ENCODE assay signal across 25 cellular contexts in the genomic region with DNA sequence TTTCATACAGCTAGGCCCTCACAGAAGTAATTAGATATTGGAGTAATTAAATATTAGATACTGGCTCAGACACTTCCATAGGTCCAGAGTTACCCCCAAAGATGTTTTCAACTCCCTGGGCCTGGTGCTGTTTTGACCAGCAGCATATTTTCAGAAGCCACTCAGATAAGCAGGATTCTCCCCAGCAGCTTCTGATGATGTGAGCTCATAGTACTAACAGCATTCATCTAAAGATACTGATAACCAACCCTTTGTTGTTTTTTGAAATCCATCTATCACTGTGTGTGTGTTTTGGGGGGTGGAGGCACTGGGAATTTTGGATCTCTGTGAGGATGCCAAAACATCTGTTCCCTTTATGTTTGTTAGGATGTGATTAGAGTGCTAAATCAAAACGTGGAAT. TPM values are rescaled to one million over a fixed set of nuclear protein-coding genes. Genes with fewer than 3 reads are reported as not detected.
"Had no signal": no experiment of that assay in that cellular context is flagged by ENCODE, and none has a peak within 500 bp of the region (broad histone marks: within the 10 kb centered on the region; RNA-seq: fewer than 3 reads in every experiment).

No MANE protein-coding gene starts in this region.

- H3K27me3 Mint-ChIP-seq: activated naive CD4-positive, alpha-beta T cell treated with anti-CD3 and anti-CD28 coated beads, Interleukin-2, amount 50 U/mL, for 24 hours had no signal

- H3K36me3 ChIP-seq: ascending aorta had no signal

- DNase-seq: activated CD4-positive, alpha-beta T cell treated with anti-CD3 and anti-CD28 coated beads for 48 hours; activated CD4-positive, alpha-beta T cell treated with anti-CD3 and anti-CD28 coated beads, Interleukin-2, amount 50 U/mL, for 4 hours; activated CD4-positive, CD25-positive, alpha-beta regulatory T cell treated with anti-CD3 and anti-CD28 coated beads, Interleukin-2, amount 50 U/mL, for 72 hours; activated CD8-positive, alpha-beta memory T cell treated with anti-CD3 and anti-CD28 coated beads, Interleukin-2, amount 50 U/mL, for 48 hours; activated CD8-positive, alpha-beta T cell treated with anti-CD3 and anti-CD28 coated beads, Interleukin-2, amount 10 ng/mL, durations not matched to agents 7 days and 5 days; activated naive CD4-positive, alpha-beta T cell; activated T-cell treated with anti-CD3 and anti-CD28 coated beads, Interleukin-2, amount 50 U/mL, for 1 hour; amniotic stem cell; caudate nucleus; NCI-H1092; NCI-H1417; NCI-H187; NCI-H2081; NCI-H446; NCI-H524; PC-3; SHP77 treated with DMSO at 0.1 percent for 48 hours; T-helper 9 cell had no signal

- H3K9ac ChIP-seq: KMS-11 had no signal

- H3K27ac ChIP-seq: ascending aorta, KMS-11 had no signal

- H3K27me3 ChIP-seq: ascending aorta had no signal

- H3K4me1 Mint-ChIP-seq: activated naive CD4-positive, alpha-beta T cell treated with anti-CD3 and anti-CD28 coated beads, Interleukin-2, amount 50 U/mL, for 24 hours; WTC11 had no signal

- H3K4me2 ChIP-seq: KMS-11 had no signal

- H3K4me3 ChIP-seq: ascending aorta had no signal

- H3K9me3 ChIP-seq: ascending aorta had no signal

- ATAC-seq: activated CD8-positive, alpha-beta T cell treated with anti-CD3 and anti-CD28 coated beads, Interleukin-2, amount 10 ng/mL, durations not matched to agents 7 days and 5 days; PC-3; WTC11 had no signal

- H3K4me1 ChIP-seq: ascending aorta had no signal

- FAIRE-seq: RCC 7860 had no signal

- H3K4me3 Mint-ChIP-seq: activated CD8-positive, alpha-beta T cell treated with anti-CD3 and anti-CD28 coated beads, Interleukin-2, amount 10 ng/mL, durations not matched to agents 7 days and 5 days; activated naive CD4-positive, alpha-beta T cell treated with anti-CD3 and anti-CD28 coated beads, Interleukin-2, amount 50 U/mL, for 24 hours; T-helper 1 cell treated with Interleukin-12 subunit alpha and Interleukin-12 subunit beta and Interleukin-4 antibody, amounts not matched to agents 30 μg/mL and 1 μg/mL, for 36 hours; WTC11 had no signal

- H3K36me3 Mint-ChIP-seq: WTC11 had no signal

- H3K27ac Mint-ChIP-seq: activated CD8-positive, alpha-beta T cell treated with anti-CD3 and anti-CD28 coated beads, Interleukin-2, amount 10 ng/mL, durations not matched to agents 7 days and 5 days; activated naive CD4-positive, alpha-beta T cell treated with anti-CD3 and anti-CD28 coated beads, Interleukin-2, amount 50 U/mL, for 24 hours; T-helper 1 cell treated with Interleukin-12 subunit alpha and Interleukin-12 subunit beta and Interleukin-4 antibody, amounts not matched to agents 30 μg/mL and 1 μg/mL, for 36 hours; WTC11 had no signal

- H3K9me3 Mint-ChIP-seq: activated naive CD4-positive, alpha-beta T cell treated with anti-CD3 and anti-CD28 coated beads, Interleukin-2, amount 50 U/mL, for 24 hours; T-helper 1 cell treated with Interleukin-12 subunit alpha and Interleukin-12 subunit beta and Interleukin-4 antibody, amounts not matched to agents 30 μg/mL and 1 μg/mL, for 36 hours; WTC11 had no signal

RNA-seq across cellular contexts. Expression of gene HEPACAM2, which starts 58.6 kb away (rescaled TPM):
- total RNA-seq: activated CD8-positive, alpha-beta T cell treated with anti-CD3 and anti-CD28 coated beads, Interleukin-2, amount 10 ng/mL, durations not matched to agents 7 days and 5 days; ascending aorta; MCF 10A; PC-3; WTC11 had no signal
